13 cellular contexts compared by ENCODE assay signal in genomic region chr13:33590936-33591335, GRCh38.
DNase-seq lines count a peak whose midpoint lies in the region.
"Had no signal": no experiment of that assay in that cellular context is flagged by ENCODE, and none has a peak within 500 bp of the region (broad histone marks: within the 10 kb centered on the region; RNA-seq: fewer than 3 reads in every experiment).

No MANE protein-coding gene starts in this region.

- DNase-seq in middle frontal gyrus (ENCODE audit: extremely low spot score, low spot score) (peak; percentile 64), occipital lobe (lab: John Stamatoyannopoulos, UW) (peak; percentile 5), NCI-H446 (lab: John Stamatoyannopoulos, UW) (no peak), NCI-H2227 (lab: John Stamatoyannopoulos, UW; ENCODE audit: unreplicated experiment) (no peak)
- DNase-seq in activated CD8-positive, alpha-beta memory T cell treated with anti-CD3 and anti-CD28 coated beads, Interleukin-2, amount 50 U/mL, for 48 hours: no peak
- DNase-seq: 8988T; ACHN; Caco-2; Calu3; CD4-positive, alpha-beta T cell; CD8-positive, alpha-beta T cell; DMS79 treated with DMSO at 0.1 percent for 48 hours; GF-D8 had no signal

Comparison
In these comparisons a context has a peak if more than half of its experiments do, and no peak if none do; other contexts are left out.
1. DNase-seq: peak in middle frontal gyrus (single experiment) and occipital lobe (single experiment); none in NCI-H446 (0 of 2), activated CD8-positive, alpha-beta memory T cell treated with anti-CD3 and anti-CD28 coated beads, Interleukin-2, amount 50 U/mL, for 48 hours (single experiment) and NCI-H2227 (single experiment).